1 cellular context compared by ENCODE assay signal in the genomic region with DNA sequence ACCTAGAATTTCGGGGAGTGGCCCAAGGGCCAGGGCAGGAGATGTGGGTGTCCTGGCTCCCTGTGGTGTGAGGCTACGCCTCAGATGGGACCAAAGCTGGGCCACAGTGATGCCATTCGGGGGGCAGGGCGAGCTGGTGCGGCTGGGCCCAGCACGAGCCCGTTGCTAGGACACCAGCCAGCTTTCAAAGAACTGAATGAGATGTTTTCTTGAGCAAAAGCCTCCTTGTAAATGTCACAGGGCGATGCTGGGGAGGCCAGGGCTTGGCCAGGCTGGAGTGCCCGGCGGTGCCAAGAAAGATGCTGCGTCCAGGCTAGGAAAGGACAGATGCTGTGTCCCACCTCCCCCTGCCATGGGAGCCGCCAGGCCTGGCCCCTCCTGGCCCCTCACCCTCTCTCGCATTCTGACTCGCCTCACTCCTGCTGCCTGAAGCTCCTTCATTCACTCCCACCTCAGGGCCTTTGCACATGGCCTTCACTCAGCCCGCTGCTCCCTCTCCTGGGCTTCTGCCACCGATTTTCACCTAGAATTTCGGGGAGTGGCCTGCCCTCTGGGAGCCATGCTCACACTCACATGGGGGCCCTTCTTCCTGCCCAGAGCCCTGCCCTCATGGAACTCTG.
A peak's percentile ranks its signal among the peaks of the same experiment; 100 is the strongest.
TF ChIP-seq lines count a peak whose summit lies in the region.

No MANE protein-coding gene starts in this region.

TF ChIP-seq in K562, 482 proteins besides CTCF, POLR2A, EP300 and RAD21:
- no peak for TF ChIP-seq ZFP36 (IDR thresholded peaks at IDR 0.05; ENCODE audit: low read depth, low read length, partially characterized antibody)
- no peak for TF ChIP-seq POU5F1 (IDR thresholded peaks at IDR 0.05; ENCODE audit: borderline replicate concordance, low read depth, low read length, partially characterized antibody)
- TF ChIP-seq RBM25 (IDR thresholded peaks at IDR 0.05; ENCODE audit: low read depth, low read length, severe bottlenecking) = peak; percentile 13
